In the genomic region with DNA sequence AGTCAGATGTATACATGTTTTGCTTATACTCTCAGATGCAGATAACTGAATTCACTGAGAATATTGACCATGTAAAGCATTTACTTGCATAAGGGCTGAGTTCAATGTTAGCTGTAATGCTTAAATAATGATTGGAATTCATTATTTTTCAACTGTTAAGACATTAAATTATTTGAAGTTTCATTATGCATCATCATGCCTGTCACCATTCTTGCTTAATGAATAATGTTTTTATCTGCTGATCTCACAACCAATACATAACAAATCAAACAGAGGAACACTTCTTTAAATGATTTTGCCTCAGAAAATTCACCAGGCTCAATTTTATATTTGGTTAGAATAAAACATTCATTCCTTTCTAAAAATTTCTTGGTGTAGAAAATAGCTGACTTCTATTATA, we compare ENCODE assay signal across 17 cellular contexts.
DNase-seq lines count a peak whose midpoint lies in the region; ATAC-seq and TF ChIP-seq lines count a peak whose summit lies in the region.
"Had no signal": no experiment of that assay in that cellular context is flagged by ENCODE, and none has a peak within 500 bp of the region (broad histone marks: within the 10 kb centered on the region; RNA-seq: fewer than 3 reads in every experiment).

No MANE protein-coding gene starts in this region.

- H3K4me3 ChIP-seq in SK-N-SH (ENCODE audit: low read depth in 2 of 2, low read length in 1 of 2) (no peak overlapping the region), PC-3 (ENCODE audit: low read length) (no peak overlapping the region), fibroblast of villous mesenchyme (ENCODE audit: low read depth, low read length) (no peak overlapping the region), retinal pigment epithelial cell (ENCODE audit: low read length) (no peak overlapping the region)

- TF ChIP-seq CTCF in SK-N-SH (IDR thresholded peaks at IDR 0.05) (no peak), PC-3 (conservative IDR thresholded peaks at IDR 0.05; ENCODE audit: low read depth, low read length) (no peak), fibroblast of villous mesenchyme (IDR thresholded peaks at IDR 0.05; ENCODE audit: insufficient read depth, low read depth, low read length) (no peak), retinal pigment epithelial cell (conservative IDR thresholded peaks at IDR 0.05; ENCODE audit: low read depth, low read length) (no peak)

- H3K79me2 ChIP-seq in SK-N-SH (ENCODE audit: insufficient read depth) (no peaks in the 10 kb centered on the region), PC-3 (ENCODE audit: low read length) (no peaks in the 10 kb centered on the region)

- CTCF ChIA-PET in SK-N-SH (lab: Yijun Ruan, JAX): interaction anchor here (1.5 kb wide), 1 partner anchor 12 kb away, joined by 3 read pairs; no protein-coding TSS in a partner anchor
- CTCF ChIA-PET in PC-3 (lab: Charles Lee): interaction anchor here (0.6 kb wide), 1 partner anchor 1378 kb away, joined by 4 read pairs; no protein-coding TSS in a partner anchor

- intact Hi-C loops in PC-3 (cut with micrococcal nuclease): no loop called here

- H3K4me1 ChIP-seq in SK-N-SH (ENCODE audit: control insufficient read depth in 1 of 2, insufficient read depth in 2 of 2, low read depth in 1 of 2, low read length in 1 of 2) (peaks cover 0 to 3% of the 10 kb centered on the region in 2 experiments; a peak in 1 of 4 replicates), PC-3 (ENCODE audit: insufficient read depth, low read length) (peaks cover 21% of the 10 kb centered on the region)

- TF ChIP-seq EP300 in SK-N-SH (IDR thresholded peaks at IDR 0.05; ENCODE audit: borderline replicate concordance in 1 of 2, low read depth in 1 of 2, low read length in 1 of 2): no peak

- DNase-seq in SK-N-SH (no peak), PC-3 (peak; percentile 47), fibroblast of villous mesenchyme (ENCODE audit: low read depth) (peak; percentile 22), retinal pigment epithelial cell (ENCODE audit: low read depth) (peak; percentile 2)
- no peak for DNase-seq in activated CD4-positive, alpha-beta T cell treated with anti-CD3 and anti-CD28 coated beads, Interleukin-2, amount 50 U/mL, for 48 hours
- no peak for DNase-seq in NK-92 treated with Interleukin-12 subunit alpha and Interleukin-12 subunit beta, amount 100 ng/mL, for 24 hours (lab: John Stamatoyannopoulos, UW)
- DNase-seq: H7, Kasumi-1, NCI-H187 treated with DMSO at 0.1 percent for 48 hours, NCI-H345, NCI-H69, OCI-M1, RPMI8226 had no signal

- H4K20me1 ChIP-seq in SK-N-SH (ENCODE audit: insufficient read depth) (no peaks in the 10 kb centered on the region), PC-3 (ENCODE audit: low read length) (no peaks in the 10 kb centered on the region)

- ATAC-seq in SK-N-SH treated with all-trans-retinoic acid at 6 μM for 48 hours (no peak), PC-3 (peak; percentile 23), HG02588 (IDR thresholded peaks at IDR 0.05; ENCODE audit: unreplicated experiment) (no peak)

- no peaks in the 10 kb centered on the region for H3K27me3 ChIP-seq in SK-N-SH (ENCODE audit: insufficient read depth)
- H3K27me3 ChIP-seq in PC-3 (ENCODE audit: low read length): no peaks in the 10 kb centered on the region

- no peaks in the 10 kb centered on the region for H3K36me3 ChIP-seq in SK-N-SH (replicated peaks in 1 of 2; ENCODE audit: control insufficient read depth in 1 of 2, insufficient read depth in 2 of 2, low read length in 1 of 2)
- H3K36me3 ChIP-seq in PC-3 (ENCODE audit: low read depth, low read length): no peaks in the 10 kb centered on the region; the same call in 1 of the 2 replicates

- no peak overlapping the region for H3K4me2 ChIP-seq in SK-N-SH
- H3K4me2 ChIP-seq in PC-3 (ENCODE audit: low read length): 0 out of 2 replicates have a peak overlapping the region, but pooled peaks have one; percentile 1

- H3F3A ChIP-seq in SK-N-SH (replicated peaks; ENCODE audit: insufficient read depth): no peaks in the 10 kb centered on the region
- H3F3A ChIP-seq in PC-3 (ENCODE audit: low read length, unreplicated experiment): no peaks in the 10 kb centered on the region

- H3K9me2 ChIP-seq in SK-N-SH (no peaks in the 10 kb centered on the region), PC-3 (replicated peaks; ENCODE audit: low read length) (no peaks in the 10 kb centered on the region)

- H3K27ac ChIP-seq in SK-N-SH (ENCODE audit: low read depth in 2 of 2, low read length in 1 of 2): no peak overlapping the region
- no peak overlapping the region for H3K27ac ChIP-seq in PC-3 (ENCODE audit: low read length)
- H3K27ac ChIP-seq: 22Rv1, C4-2B had no signal

- H3K9ac ChIP-seq in SK-N-SH (no peak overlapping the region), PC-3 (ENCODE audit: low read length) (no peak overlapping the region)

- TF ChIP-seq RAD21 in SK-N-SH (IDR thresholded peaks at IDR 0.05; ENCODE audit: low read length): no peak

- no peaks in the 10 kb centered on the region for H3K9me3 ChIP-seq in SK-N-SH
- H3K9me3 ChIP-seq in PC-3 (ENCODE audit: low read length): 0 out of 2 replicates have a peak, but pooled peaks cover 14% of the 10 kb centered on the region

- no TSS peak for BruUV-seq in PC-3 (replicated peaks; lab: Mats Ljungman, UMichigan)

- H2AFZ ChIP-seq in SK-N-SH (ENCODE audit: low read depth): no peak overlapping the region
- H2AFZ ChIP-seq in PC-3 (ENCODE audit: low read length): no peak overlapping the region

- POLR2A ChIA-PET in SK-N-SH (lab: Yijun Ruan, JAX) (no interaction called here), PC-3 (lab: Charles Lee; ENCODE audit: unreplicated experiment) (interaction anchor here (0.6 kb wide), 1 partner anchor 272 kb away, joined by 8 read pairs; no protein-coding TSS in a partner anchor)

TF ChIP-seq in SK-N-SH treated with all-trans-retinoic acid at 6 μM for 48 hours, 23 proteins besides CTCF, POLR2A, EP300 and RAD21:
- TF ChIP-seq ZFP3 (CRISPR knock-in tag; IDR thresholded peaks at IDR 0.05): no peak
- TF ChIP-seq, protein P1, sequence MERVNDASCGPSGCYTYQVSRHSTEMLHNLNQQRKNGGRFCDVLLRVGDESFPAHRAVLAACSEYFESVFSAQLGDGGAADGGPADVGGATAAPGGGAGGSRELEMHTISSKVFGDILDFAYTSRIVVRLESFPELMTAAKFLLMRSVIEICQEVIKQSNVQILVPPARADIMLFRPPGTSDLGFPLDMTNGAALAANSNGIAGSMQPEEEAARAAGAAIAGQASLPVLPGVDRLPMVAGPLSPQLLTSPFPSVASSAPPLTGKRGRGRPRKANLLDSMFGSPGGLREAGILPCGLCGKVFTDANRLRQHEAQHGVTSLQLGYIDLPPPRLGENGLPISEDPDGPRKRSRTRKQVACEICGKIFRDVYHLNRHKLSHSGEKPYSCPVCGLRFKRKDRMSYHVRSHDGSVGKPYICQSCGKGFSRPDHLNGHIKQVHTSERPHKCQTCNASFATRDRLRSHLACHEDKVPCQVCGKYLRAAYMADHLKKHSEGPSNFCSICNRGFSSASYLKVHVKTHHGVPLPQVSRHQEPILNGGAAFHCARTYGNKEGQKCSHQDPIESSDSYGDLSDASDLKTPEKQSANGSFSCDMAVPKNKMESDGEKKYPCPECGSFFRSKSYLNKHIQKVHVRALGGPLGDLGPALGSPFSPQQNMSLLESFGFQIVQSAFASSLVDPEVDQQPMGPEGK (CRISPR knock-in tag; IDR thresholded peaks at IDR 0.05; ENCODE audit: borderline replicate concordance): no peak
- 0 out of 2 replicates have a peak, but pooled peaks have one; percentile 14 for TF ChIP-seq ISL1 (CRISPR knock-in tag; IDR thresholded peaks at IDR 0.05)
- no peak for TF ChIP-seq ESRRG (CRISPR knock-in tag; IDR thresholded peaks at IDR 0.05)

TF ChIP-seq in SK-N-SH, 30 proteins besides CTCF, POLR2A, EP300 and RAD21 (continues in another document):
- TF ChIP-seq POLR2AphosphoS5 (IDR thresholded peaks at IDR 0.05; ENCODE audit: low read depth, low read length) (no peak), RFX5 (IDR thresholded peaks at IDR 0.05; ENCODE audit: low read length) (no peak), JUND (IDR thresholded peaks at IDR 0.05) (no peak), TEAD4 (IDR thresholded peaks at IDR 0.05; ENCODE audit: borderline replicate concordance, insufficient read depth) (no peak), FOXJ3 (CRISPR knock-in tag; IDR thresholded peaks at IDR 0.05) (no peak), GABPA (IDR thresholded peaks at IDR 0.05; ENCODE audit: low read depth) (no peak), RCOR1 (IDR thresholded peaks at IDR 0.05; ENCODE audit: low read length) (no peak)
- TF ChIP-seq, protein P2, sequence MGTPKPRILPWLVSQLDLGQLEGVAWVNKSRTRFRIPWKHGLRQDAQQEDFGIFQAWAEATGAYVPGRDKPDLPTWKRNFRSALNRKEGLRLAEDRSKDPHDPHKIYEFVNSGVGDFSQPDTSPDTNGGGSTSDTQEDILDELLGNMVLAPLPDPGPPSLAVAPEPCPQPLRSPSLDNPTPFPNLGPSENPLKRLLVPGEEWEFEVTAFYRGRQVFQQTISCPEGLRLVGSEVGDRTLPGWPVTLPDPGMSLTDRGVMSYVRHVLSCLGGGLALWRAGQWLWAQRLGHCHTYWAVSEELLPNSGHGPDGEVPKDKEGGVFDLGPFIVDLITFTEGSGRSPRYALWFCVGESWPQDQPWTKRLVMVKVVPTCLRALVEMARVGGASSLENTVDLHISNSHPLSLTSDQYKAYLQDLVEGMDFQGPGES (IDR thresholded peaks at IDR 0.05; ENCODE audit: low read depth, low read length): no peak
- TF ChIP-seq, protein P3, sequence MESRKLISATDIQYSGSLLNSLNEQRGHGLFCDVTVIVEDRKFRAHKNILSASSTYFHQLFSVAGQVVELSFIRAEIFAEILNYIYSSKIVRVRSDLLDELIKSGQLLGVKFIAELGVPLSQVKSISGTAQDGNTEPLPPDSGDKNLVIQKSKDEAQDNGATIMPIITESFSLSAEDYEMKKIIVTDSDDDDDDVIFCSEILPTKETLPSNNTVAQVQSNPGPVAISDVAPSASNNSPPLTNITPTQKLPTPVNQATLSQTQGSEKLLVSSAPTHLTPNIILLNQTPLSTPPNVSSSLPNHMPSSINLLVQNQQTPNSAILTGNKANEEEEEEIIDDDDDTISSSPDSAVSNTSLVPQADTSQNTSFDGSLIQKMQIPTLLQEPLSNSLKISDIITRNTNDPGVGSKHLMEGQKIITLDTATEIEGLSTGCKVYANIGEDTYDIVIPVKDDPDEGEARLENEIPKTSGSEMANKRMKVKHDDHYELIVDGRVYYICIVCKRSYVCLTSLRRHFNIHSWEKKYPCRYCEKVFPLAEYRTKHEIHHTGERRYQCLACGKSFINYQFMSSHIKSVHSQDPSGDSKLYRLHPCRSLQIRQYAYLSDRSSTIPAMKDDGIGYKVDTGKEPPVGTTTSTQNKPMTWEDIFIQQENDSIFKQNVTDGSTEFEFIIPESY (IDR thresholded peaks at IDR 0.05; ENCODE audit: borderline replicate concordance, low read depth): no peak
- TF ChIP-seq, protein P4, sequence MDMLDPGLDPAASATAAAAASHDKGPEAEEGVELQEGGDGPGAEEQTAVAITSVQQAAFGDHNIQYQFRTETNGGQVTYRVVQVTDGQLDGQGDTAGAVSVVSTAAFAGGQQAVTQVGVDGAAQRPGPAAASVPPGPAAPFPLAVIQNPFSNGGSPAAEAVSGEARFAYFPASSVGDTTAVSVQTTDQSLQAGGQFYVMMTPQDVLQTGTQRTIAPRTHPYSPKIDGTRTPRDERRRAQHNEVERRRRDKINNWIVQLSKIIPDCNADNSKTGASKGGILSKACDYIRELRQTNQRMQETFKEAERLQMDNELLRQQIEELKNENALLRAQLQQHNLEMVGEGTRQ (IDR thresholded peaks at IDR 0.05; ENCODE audit: borderline replicate concordance, low read depth, low read length): no peak

Comparison
In these comparisons a context has a peak if more than half of its experiments do, and no peak if none do; other contexts are left out.
1. DNase-seq: peak in PC-3 (single experiment), fibroblast of villous mesenchyme (single experiment) and retinal pigment epithelial cell (single experiment); none in SK-N-SH (single experiment), activated CD4-positive, alpha-beta T cell treated with anti-CD3 and anti-CD28 coated beads, Interleukin-2, amount 50 U/mL, for 48 hours (0 of 2) and NK-92 treated with Interleukin-12 subunit alpha and Interleukin-12 subunit beta, amount 100 ng/mL, for 24 hours (single experiment).